In genomic region chr16:66986559-66986958, GRCh38 we compare ENCODE assay signal across 8 cellular contexts. TPM values are rescaled to one million over a fixed set of nuclear protein-coding genes. Genes with fewer than 3 reads are reported as not detected.
DNase-seq lines count a peak whose midpoint lies in the region; ATAC-seq lines count a peak whose summit lies in the region.
"Had no signal": no experiment of that assay in that cellular context is flagged by ENCODE, and none has a peak within 500 bp of the region (broad histone marks: within the 10 kb centered on the region; RNA-seq: fewer than 3 reads in every experiment).

No MANE protein-coding gene starts in this region.

- POLR2A ChIA-PET in activated naive CD8-positive, alpha-beta T cell treated with anti-CD3 and anti-CD28 coated beads, Interleukin-2, amount 10 ng/mL, durations not matched to agents 7 days and 5 days (lab: Charles Lee): interaction anchor here (3.6 to 4.2 kb wide), 2 partner anchors 14 to 27 kb away, joined by 20 to 86 read pairs; no protein-coding TSS in a partner anchor

- H3K27me3 Mint-ChIP-seq in activated naive CD8-positive, alpha-beta T cell treated with anti-CD3 and anti-CD28 coated beads, Interleukin-2, amount 10 ng/mL, durations not matched to agents 7 days and 5 days: no peaks in the 10 kb centered on the region

- no peak overlapping the region for H3K4me3 Mint-ChIP-seq in activated naive CD8-positive, alpha-beta T cell treated with anti-CD3 and anti-CD28 coated beads, Interleukin-2, amount 10 ng/mL, durations not matched to agents 7 days and 5 days

- ATAC-seq in activated naive CD8-positive, alpha-beta T cell treated with anti-CD3 and anti-CD28 coated beads, Interleukin-2, amount 10 ng/mL, durations not matched to agents 7 days and 5 days (ENCODE audit: low read depth): no peak
- ATAC-seq: heart left ventricle, left lobe of liver had no signal

- peak overlapping the region; percentile 82 for H3K27ac Mint-ChIP-seq in activated naive CD8-positive, alpha-beta T cell treated with anti-CD3 and anti-CD28 coated beads, Interleukin-2, amount 10 ng/mL, durations not matched to agents 7 days and 5 days

- no peak for DNase-seq in activated naive CD8-positive, alpha-beta T cell treated with anti-CD3 and anti-CD28 coated beads, Interleukin-2, amount 10 ng/mL, durations not matched to agents 7 days and 5 days
- DNase-seq in NCI-H345 treated with DMSO at 0.1 percent for 48 hours (lab: John Stamatoyannopoulos, UW; ENCODE audit: unreplicated experiment): no peak
- DNase-seq: heart left ventricle, NCI-H1417 treated with DMSO at 0.1 percent for 48 hours, NCI-H524 treated with DMSO at 0.1 percent for 48 hours, transverse colon had no signal

- peaks cover 2% of the 10 kb centered on the region for H3K9me3 Mint-ChIP-seq in activated naive CD8-positive, alpha-beta T cell treated with anti-CD3 and anti-CD28 coated beads, Interleukin-2, amount 10 ng/mL, durations not matched to agents 7 days and 5 days

- H3K4me1 Mint-ChIP-seq in activated naive CD8-positive, alpha-beta T cell treated with anti-CD3 and anti-CD28 coated beads, Interleukin-2, amount 10 ng/mL, durations not matched to agents 7 days and 5 days: peaks cover 50% of the 10 kb centered on the region

- peaks cover 10% of the 10 kb centered on the region for H3K36me3 Mint-ChIP-seq in activated naive CD8-positive, alpha-beta T cell treated with anti-CD3 and anti-CD28 coated beads, Interleukin-2, amount 10 ng/mL, durations not matched to agents 7 days and 5 days

RNA-seq across cellular contexts. Expression of gene CES4A, which starts 1.8 kb away (rescaled TPM):
- total RNA-seq in activated naive CD8-positive, alpha-beta T cell treated with anti-CD3 and anti-CD28 coated beads, Interleukin-2, amount 10 ng/mL, durations not matched to agents 7 days and 5 days: 10 to 100 TPM; 16.2 to 17.5 TPM

RNA-seq across cellular contexts. Expression of gene CES3, which starts 25.5 kb away (rescaled TPM):
- total RNA-seq in activated naive CD8-positive, alpha-beta T cell treated with anti-CD3 and anti-CD28 coated beads, Interleukin-2, amount 10 ng/mL, durations not matched to agents 7 days and 5 days: 1 to 10 TPM; 4.8 to 8.3 TPM
- total RNA-seq: endothelial cell of umbilical vein had no signal

RNA-seq across cellular contexts. Expression of gene CBFB, which starts 42.4 kb away (rescaled TPM):
- total RNA-seq in activated naive CD8-positive, alpha-beta T cell treated with anti-CD3 and anti-CD28 coated beads, Interleukin-2, amount 10 ng/mL, durations not matched to agents 7 days and 5 days: 100 to 1,000 TPM; 193 to 198 TPM

RNA-seq across cellular contexts. Expression of gene CES2, which starts 51.2 kb away (rescaled TPM):
- 10 to 100 TPM; 45.4 to 46.4 TPM for total RNA-seq in activated naive CD8-positive, alpha-beta T cell treated with anti-CD3 and anti-CD28 coated beads, Interleukin-2, amount 10 ng/mL, durations not matched to agents 7 days and 5 days

RNA-seq across cellular contexts. Expression of gene CIAO2B, which starts 52.4 kb away (rescaled TPM):
- 100 to 1,000 TPM in 1 of 2 experiments, 10 to 100 TPM in 1; 98.0 to 106 TPM for total RNA-seq in activated naive CD8-positive, alpha-beta T cell treated with anti-CD3 and anti-CD28 coated beads, Interleukin-2, amount 10 ng/mL, durations not matched to agents 7 days and 5 days
